1 cellular context compared by ENCODE assay signal in the genomic region with DNA sequence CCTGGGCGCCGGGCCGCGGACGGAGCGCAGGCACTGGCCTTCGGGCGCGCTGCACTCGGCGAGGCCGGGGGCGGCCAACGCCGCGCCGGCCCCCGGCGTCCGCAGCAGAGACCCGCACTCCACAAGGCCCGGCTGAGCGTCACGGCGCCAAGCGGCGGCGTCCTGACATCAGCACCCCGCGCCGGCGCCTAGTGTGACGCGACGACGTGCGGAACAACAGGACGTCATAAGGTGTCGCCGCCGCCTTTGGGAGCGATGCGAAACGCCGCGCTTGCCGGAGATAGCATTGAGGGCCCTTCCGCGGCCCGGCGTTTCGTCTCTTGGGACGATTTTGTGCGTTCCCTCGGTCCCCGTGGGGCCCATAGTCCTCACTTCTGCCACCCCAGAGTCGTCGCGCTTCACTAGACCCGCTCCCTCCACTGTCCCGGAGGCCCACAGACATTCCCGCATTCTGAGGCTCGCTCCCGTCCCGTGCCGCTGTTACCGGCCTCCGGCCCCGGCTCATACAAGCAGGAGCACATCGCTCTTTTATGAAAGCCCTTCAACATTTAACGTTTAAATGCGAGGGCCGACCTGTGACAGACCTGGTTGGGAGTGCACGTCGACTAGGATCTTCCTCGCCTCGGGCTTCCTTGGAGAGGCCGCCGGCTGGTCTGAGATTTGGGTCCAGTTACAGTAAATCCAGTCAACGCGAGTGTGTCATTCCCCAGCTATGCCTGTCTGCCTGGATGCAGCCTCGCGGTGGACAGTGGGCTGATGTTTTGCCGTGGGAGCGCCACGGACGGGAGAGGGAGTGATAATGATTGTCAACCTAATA.
TF ChIP-seq lines count a peak whose summit lies in the region.

A gene (minus strand): TSS at position 143 of the 817 bp plus-strand sequence. CDS start 306 bp downstream, outside the sequence.

TF ChIP-seq in HepG2, 621 proteins besides CTCF, POLR2A, EP300 and RAD21 (continued from another document and continues in another):
- no peak for TF ChIP-seq MAFF (IDR thresholded peaks at IDR 0.05; ENCODE audit: low read depth, low read length)
- TF ChIP-seq, protein P1, sequence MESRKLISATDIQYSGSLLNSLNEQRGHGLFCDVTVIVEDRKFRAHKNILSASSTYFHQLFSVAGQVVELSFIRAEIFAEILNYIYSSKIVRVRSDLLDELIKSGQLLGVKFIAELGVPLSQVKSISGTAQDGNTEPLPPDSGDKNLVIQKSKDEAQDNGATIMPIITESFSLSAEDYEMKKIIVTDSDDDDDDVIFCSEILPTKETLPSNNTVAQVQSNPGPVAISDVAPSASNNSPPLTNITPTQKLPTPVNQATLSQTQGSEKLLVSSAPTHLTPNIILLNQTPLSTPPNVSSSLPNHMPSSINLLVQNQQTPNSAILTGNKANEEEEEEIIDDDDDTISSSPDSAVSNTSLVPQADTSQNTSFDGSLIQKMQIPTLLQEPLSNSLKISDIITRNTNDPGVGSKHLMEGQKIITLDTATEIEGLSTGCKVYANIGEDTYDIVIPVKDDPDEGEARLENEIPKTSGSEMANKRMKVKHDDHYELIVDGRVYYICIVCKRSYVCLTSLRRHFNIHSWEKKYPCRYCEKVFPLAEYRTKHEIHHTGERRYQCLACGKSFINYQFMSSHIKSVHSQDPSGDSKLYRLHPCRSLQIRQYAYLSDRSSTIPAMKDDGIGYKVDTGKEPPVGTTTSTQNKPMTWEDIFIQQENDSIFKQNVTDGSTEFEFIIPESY (CRISPR knock-in tag; IDR thresholded peaks at IDR 0.05) = peak; percentile 37; the same call in 1 of the 2 replicates
- peak in 1 of 2 experiments; percentile 75; a peak in 2 of 4 replicates for TF ChIP-seq KLF16 (CRISPR knock-in tag; IDR thresholded peaks at IDR 0.05)
- no peak for TF ChIP-seq ZNF782 (CRISPR knock-in tag; IDR thresholded peaks at IDR 0.05; ENCODE audit: borderline replicate concordance)
- TF ChIP-seq SP140L (CRISPR knock-in tag; IDR thresholded peaks at IDR 0.05; ENCODE audit: borderline replicate concordance) = 0 out of 2 replicates have a peak, but pooled peaks have one; percentile 29
- peak in 1 of 2 experiments; percentile 9; a peak in 1 of 4 replicates for TF ChIP-seq MAFK (conservative IDR thresholded peaks at IDR 0.05 in 1 of 2, IDR thresholded peaks at IDR 0.05 in 1 of 2; ENCODE audit: low read length in 2 of 2)
- 0 out of 2 replicates have a peak, but pooled peaks have one; percentile 67 for TF ChIP-seq ZNF839 (CRISPR knock-in tag; IDR thresholded peaks at IDR 0.05; ENCODE audit: borderline replicate concordance)
- TF ChIP-seq, protein P2, sequence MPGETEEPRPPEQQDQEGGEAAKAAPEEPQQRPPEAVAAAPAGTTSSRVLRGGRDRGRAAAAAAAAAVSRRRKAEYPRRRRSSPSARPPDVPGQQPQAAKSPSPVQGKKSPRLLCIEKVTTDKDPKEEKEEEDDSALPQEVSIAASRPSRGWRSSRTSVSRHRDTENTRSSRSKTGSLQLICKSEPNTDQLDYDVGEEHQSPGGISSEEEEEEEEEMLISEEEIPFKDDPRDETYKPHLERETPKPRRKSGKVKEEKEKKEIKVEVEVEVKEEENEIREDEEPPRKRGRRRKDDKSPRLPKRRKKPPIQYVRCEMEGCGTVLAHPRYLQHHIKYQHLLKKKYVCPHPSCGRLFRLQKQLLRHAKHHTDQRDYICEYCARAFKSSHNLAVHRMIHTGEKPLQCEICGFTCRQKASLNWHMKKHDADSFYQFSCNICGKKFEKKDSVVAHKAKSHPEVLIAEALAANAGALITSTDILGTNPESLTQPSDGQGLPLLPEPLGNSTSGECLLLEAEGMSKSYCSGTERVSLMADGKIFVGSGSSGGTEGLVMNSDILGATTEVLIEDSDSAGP (CRISPR knock-in tag; IDR thresholded peaks at IDR 0.05; ENCODE audit: borderline replicate concordance) = no peak; the same call in 1 of the 2 replicates
- TF ChIP-seq ZNF44 (CRISPR knock-in tag; IDR thresholded peaks at IDR 0.05) = peak; percentile 79; the same call in 1 of the 2 replicates
- TF ChIP-seq ZNF550 (CRISPR knock-in tag; IDR thresholded peaks at IDR 0.05; ENCODE audit: borderline replicate concordance) = 0 out of 2 replicates have a peak, but pooled peaks have one; percentile 35
- TF ChIP-seq ZNF207 (IDR thresholded peaks at IDR 0.05; ENCODE audit: borderline replicate concordance) = no peak
- 0 out of 2 replicates have a peak, but pooled peaks have one; percentile 31 for TF ChIP-seq ZFP41 (CRISPR knock-in tag; IDR thresholded peaks at IDR 0.05; ENCODE audit: borderline replicate concordance)
- TF ChIP-seq ZNF24 (IDR thresholded peaks at IDR 0.05) = no peak
- peak; percentile 60; the same call in 1 of the 2 replicates for TF ChIP-seq RXRB (CRISPR knock-in tag; IDR thresholded peaks at IDR 0.05; ENCODE audit: borderline replicate concordance)
- TF ChIP-seq ZNF776 (CRISPR knock-in tag; IDR thresholded peaks at IDR 0.05) = 0 out of 2 replicates have a peak, but pooled peaks have one; percentile 17
- TF ChIP-seq, protein P3, sequence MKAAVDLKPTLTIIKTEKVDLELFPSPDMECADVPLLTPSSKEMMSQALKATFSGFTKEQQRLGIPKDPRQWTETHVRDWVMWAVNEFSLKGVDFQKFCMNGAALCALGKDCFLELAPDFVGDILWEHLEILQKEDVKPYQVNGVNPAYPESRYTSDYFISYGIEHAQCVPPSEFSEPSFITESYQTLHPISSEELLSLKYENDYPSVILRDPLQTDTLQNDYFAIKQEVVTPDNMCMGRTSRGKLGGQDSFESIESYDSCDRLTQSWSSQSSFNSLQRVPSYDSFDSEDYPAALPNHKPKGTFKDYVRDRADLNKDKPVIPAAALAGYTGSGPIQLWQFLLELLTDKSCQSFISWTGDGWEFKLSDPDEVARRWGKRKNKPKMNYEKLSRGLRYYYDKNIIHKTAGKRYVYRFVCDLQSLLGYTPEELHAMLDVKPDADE (CRISPR knock-in tag; IDR thresholded peaks at IDR 0.05) = no peak
- no peak for TF ChIP-seq IKZF4 (CRISPR knock-in tag; IDR thresholded peaks at IDR 0.05; ENCODE audit: borderline replicate concordance, low read depth, not compliant biosample characterization)
- TF ChIP-seq FOSL1 (CRISPR knock-in tag; IDR thresholded peaks at IDR 0.05; ENCODE audit: borderline replicate concordance) = peak; percentile 25; the same call in 1 of the 2 replicates
- TF ChIP-seq, protein P4, sequence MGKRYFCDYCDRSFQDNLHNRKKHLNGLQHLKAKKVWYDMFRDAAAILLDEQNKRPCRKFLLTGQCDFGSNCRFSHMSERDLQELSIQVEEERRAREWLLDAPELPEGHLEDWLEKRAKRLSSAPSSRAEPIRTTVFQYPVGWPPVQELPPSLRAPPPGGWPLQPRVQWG (CRISPR knock-in tag; IDR thresholded peaks at IDR 0.05; ENCODE audit: borderline replicate concordance, low read depth) = no peak
- TF ChIP-seq, protein P5, sequence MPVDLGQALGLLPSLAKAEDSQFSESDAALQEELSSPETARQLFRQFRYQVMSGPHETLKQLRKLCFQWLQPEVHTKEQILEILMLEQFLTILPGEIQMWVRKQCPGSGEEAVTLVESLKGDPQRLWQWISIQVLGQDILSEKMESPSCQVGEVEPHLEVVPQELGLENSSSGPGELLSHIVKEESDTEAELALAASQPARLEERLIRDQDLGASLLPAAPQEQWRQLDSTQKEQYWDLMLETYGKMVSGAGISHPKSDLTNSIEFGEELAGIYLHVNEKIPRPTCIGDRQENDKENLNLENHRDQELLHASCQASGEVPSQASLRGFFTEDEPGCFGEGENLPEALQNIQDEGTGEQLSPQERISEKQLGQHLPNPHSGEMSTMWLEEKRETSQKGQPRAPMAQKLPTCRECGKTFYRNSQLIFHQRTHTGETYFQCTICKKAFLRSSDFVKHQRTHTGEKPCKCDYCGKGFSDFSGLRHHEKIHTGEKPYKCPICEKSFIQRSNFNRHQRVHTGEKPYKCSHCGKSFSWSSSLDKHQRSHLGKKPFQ (CRISPR knock-in tag; IDR thresholded peaks at IDR 0.05; ENCODE audit: insufficient replicate concordance) = no peak
- peak; percentile 99 for TF ChIP-seq ZBTB21 (CRISPR knock-in tag; IDR thresholded peaks at IDR 0.05)
- TF ChIP-seq NFYC (CRISPR knock-in tag; IDR thresholded peaks at IDR 0.05) = peak; percentile 37
- TF ChIP-seq HOXD1 (CRISPR knock-in tag; IDR thresholded peaks at IDR 0.05) = 0 out of 2 replicates have a peak, but pooled peaks have one; percentile 24
- TF ChIP-seq, protein P6, sequence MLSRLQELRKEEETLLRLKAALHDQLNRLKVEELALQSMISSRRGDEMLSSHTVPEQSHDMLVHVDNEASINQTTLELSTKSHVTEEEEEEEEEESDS (CRISPR knock-in tag; IDR thresholded peaks at IDR 0.05; ENCODE audit: borderline replicate concordance) = no peak
- peak; percentile 88; the same call in 1 of the 2 replicates for TF ChIP-seq BRD4 (CRISPR knock-in tag; IDR thresholded peaks at IDR 0.05)
- peak; percentile 100 for TF ChIP-seq HOXA3 (CRISPR knock-in tag; IDR thresholded peaks at IDR 0.05)
- TF ChIP-seq FOXJ3 (CRISPR knock-in tag; IDR thresholded peaks at IDR 0.05; ENCODE audit: borderline replicate concordance) = no peak
- TF ChIP-seq SRSF1 (optimal IDR thresholded peaks at IDR 0.05; ENCODE audit: low read depth, low read length) = no peak
- TF ChIP-seq ZNF674 (CRISPR knock-in tag; IDR thresholded peaks at IDR 0.05; ENCODE audit: low read depth) = no peak
- no peak for TF ChIP-seq ZNF510 (CRISPR knock-in tag; IDR thresholded peaks at IDR 0.05; ENCODE audit: low read depth)
- no peak for TF ChIP-seq ZFP90 (CRISPR knock-in tag; IDR thresholded peaks at IDR 0.05; ENCODE audit: borderline replicate concordance)
- TF ChIP-seq, protein P7, sequence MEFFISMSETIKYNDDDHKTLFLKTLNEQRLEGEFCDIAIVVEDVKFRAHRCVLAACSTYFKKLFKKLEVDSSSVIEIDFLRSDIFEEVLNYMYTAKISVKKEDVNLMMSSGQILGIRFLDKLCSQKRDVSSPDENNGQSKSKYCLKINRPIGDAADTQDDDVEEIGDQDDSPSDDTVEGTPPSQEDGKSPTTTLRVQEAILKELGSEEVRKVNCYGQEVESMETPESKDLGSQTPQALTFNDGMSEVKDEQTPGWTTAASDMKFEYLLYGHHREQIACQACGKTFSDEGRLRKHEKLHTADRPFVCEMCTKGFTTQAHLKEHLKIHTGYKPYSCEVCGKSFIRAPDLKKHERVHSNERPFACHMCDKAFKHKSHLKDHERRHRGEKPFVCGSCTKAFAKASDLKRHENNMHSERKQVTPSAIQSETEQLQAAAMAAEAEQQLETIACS (CRISPR knock-in tag; IDR thresholded peaks at IDR 0.05) = peak; percentile 50; the same call in 1 of the 2 replicates
- TF ChIP-seq SMYD3 (CRISPR knock-in tag; IDR thresholded peaks at IDR 0.05) = no peak
- no peak for TF ChIP-seq MBNL3 (CRISPR knock-in tag; conservative IDR thresholded peaks at IDR 0.05)
- peak; percentile 67; the same call in 1 of the 2 replicates for TF ChIP-seq SALL2 (CRISPR knock-in tag; IDR thresholded peaks at IDR 0.05)
- TF ChIP-seq, protein P8, sequence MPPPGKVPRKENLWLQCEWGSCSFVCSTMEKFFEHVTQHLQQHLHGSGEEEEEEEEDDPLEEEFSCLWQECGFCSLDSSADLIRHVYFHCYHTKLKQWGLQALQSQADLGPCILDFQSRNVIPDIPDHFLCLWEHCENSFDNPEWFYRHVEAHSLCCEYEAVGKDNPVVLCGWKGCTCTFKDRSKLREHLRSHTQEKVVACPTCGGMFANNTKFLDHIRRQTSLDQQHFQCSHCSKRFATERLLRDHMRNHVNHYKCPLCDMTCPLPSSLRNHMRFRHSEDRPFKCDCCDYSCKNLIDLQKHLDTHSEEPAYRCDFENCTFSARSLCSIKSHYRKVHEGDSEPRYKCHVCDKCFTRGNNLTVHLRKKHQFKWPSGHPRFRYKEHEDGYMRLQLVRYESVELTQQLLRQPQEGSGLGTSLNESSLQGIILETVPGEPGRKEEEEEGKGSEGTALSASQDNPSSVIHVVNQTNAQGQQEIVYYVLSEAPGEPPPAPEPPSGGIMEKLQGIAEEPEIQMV (CRISPR knock-in tag; IDR thresholded peaks at IDR 0.05; ENCODE audit: low read depth) = no peak; the same call in 1 of the 2 replicates
- no peak for TF ChIP-seq ZNF17 (CRISPR knock-in tag; IDR thresholded peaks at IDR 0.05)
- no peak for TF ChIP-seq ESRRA (CRISPR knock-in tag; IDR thresholded peaks at IDR 0.05; ENCODE audit: low read depth)
- peak; percentile 51; the same call in 1 of the 2 replicates for TF ChIP-seq SMAD3 (CRISPR knock-in tag; IDR thresholded peaks at IDR 0.05)
- TF ChIP-seq, protein P9, sequence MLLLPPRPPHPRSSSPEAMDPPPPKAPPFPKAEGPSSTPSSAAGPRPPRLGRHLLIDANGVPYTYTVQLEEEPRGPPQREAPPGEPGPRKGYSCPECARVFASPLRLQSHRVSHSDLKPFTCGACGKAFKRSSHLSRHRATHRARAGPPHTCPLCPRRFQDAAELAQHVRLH (CRISPR knock-in tag; IDR thresholded peaks at IDR 0.05; ENCODE audit: borderline replicate concordance, low read depth) = peak; percentile 53; the same call in 1 of the 2 replicates
- peak; percentile 33; the same call in 1 of the 2 replicates for TF ChIP-seq PPARG (CRISPR knock-in tag; conservative IDR thresholded peaks at IDR 0.05)
- no peak for TF ChIP-seq NONO (IDR thresholded peaks at IDR 0.05)
- peak; percentile 62; the same call in 1 of the 2 replicates for TF ChIP-seq NONO (CRISPR knock-in tag; conservative IDR thresholded peaks at IDR 0.05)
- TF ChIP-seq, protein P10, sequence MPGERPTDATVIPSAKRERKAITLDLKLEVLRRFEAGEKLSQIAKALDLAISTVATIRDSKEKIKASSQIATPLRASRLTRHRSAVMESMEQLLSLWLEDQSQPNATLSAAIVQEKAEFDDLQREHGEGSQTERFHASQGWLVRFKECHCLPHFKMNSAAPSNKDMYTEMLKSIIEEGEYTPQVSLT (CRISPR knock-in tag; IDR thresholded peaks at IDR 0.05; ENCODE audit: borderline replicate concordance, low read depth) = no peak
- TF ChIP-seq ZNF572 (CRISPR knock-in tag; IDR thresholded peaks at IDR 0.05) = no peak
- TF ChIP-seq THYN1 (CRISPR knock-in tag; IDR thresholded peaks at IDR 0.05; ENCODE audit: borderline replicate concordance, low read depth) = no peak
- TF ChIP-seq, protein P11, sequence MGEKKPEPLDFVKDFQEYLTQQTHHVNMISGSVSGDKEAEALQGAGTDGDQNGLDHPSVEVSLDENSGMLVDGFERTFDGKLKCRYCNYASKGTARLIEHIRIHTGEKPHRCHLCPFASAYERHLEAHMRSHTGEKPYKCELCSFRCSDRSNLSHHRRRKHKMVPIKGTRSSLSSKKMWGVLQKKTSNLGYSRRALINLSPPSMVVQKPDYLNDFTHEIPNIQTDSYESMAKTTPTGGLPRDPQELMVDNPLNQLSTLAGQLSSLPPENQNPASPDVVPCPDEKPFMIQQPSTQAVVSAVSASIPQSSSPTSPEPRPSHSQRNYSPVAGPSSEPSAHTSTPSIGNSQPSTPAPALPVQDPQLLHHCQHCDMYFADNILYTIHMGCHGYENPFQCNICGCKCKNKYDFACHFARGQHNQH (CRISPR knock-in tag; IDR thresholded peaks at IDR 0.05) = peak; percentile 50; the same call in 1 of the 2 replicates
